Comparison of ENCODE assay signal across 21 cellular contexts in the genomic region with DNA sequence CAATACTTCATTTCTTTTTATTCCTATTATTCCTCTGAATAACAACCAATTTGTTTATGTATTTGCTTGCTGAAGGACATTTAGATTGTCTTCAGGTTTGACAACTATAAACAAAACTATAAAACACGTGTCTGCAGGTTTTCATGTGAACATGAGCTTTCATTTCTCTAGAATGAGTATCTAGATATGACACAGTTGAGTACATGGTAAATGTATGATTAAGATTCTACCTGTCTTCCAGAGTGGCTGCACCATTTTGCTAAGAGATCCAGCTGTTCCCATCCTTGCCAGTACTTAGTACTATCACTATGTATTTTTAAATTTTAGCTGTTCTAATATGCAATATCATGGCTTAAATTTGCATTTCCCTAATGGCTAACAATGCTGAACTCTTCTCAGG.
"Had no signal": no experiment of that assay in that cellular context is flagged by ENCODE, and none has a peak within 500 bp of the region (broad histone marks: within the 10 kb centered on the region; RNA-seq: fewer than 3 reads in every experiment).

No MANE protein-coding gene starts in this region.

- H3K4me3 Mint-ChIP-seq: natural killer cell treated with Interleukin-12 subunit alpha and Interleukin-12 subunit beta and Interleukin-15 and Interleukin-18, amount 100 ng/mL, for 72 hours; stimulated activated memory B cell treated with anti-CD40 and anti-IgM and Interleukin-4, amounts not matched to agents 10 μg/mL and 1 μg/mL and 100 μg/mL, for 72 hours; stimulated activated naive CD8-positive, alpha-beta T cell treated with anti-CD3 and anti-CD28 coated beads, Interleukin-15, amount 100 ng/mL, for 72 hours had no signal

- FAIRE-seq: endometrium, frontal cortex had no signal

- H3K9me3 ChIP-seq: right lobe of liver, testis, upper lobe of right lung, vagina had no signal

- H3K27ac Mint-ChIP-seq: natural killer cell treated with Interleukin-12 subunit alpha and Interleukin-12 subunit beta and Interleukin-15 and Interleukin-18, amount 100 ng/mL, for 72 hours; stimulated activated memory B cell treated with anti-CD40 and anti-IgM and Interleukin-4, amounts not matched to agents 10 μg/mL and 1 μg/mL and 100 μg/mL, for 72 hours had no signal

- DNase-seq: effector memory CD4-positive, alpha-beta T cell; heart left ventricle; hippocampal formation; left colon; left ventricle myocardium superior; mesenchymal stem cell; midbrain; psoas muscle; retina; right lobe of liver; stimulated activated CD4-positive, alpha-beta T cell treated with anti-CD3 and anti-CD28 coated beads, Interleukin-4, amount 100 ng/mL, for 1 hour; stimulated activated CD8-positive, alpha-beta memory T cell treated with anti-CD3 and anti-CD28 coated beads, Interleukin-4, amount 100 ng/mL, for 48 hours; stimulated activated naive CD8-positive, alpha-beta T cell treated with anti-CD3 and anti-CD28 coated beads, Interleukin-15, amount 100 ng/mL, for 72 hours; testis; upper lobe of right lung had no signal

- H3K27me3 Mint-ChIP-seq: natural killer cell treated with Interleukin-12 subunit alpha and Interleukin-12 subunit beta and Interleukin-15 and Interleukin-18, amount 100 ng/mL, for 72 hours; stimulated activated memory B cell treated with anti-CD40 and anti-IgM and Interleukin-4, amounts not matched to agents 10 μg/mL and 1 μg/mL and 100 μg/mL, for 72 hours; stimulated activated naive CD8-positive, alpha-beta T cell treated with anti-CD3 and anti-CD28 coated beads, Interleukin-15, amount 100 ng/mL, for 72 hours had no signal

- ATAC-seq: esophagus mucosa; heart left ventricle; left ventricle myocardium superior; natural killer cell treated with Interleukin-12 subunit alpha and Interleukin-12 subunit beta and Interleukin-15 and Interleukin-18, amount 100 ng/mL, for 72 hours; psoas muscle; right lobe of liver; stimulated activated memory B cell treated with anti-CD40 and anti-IgM and Interleukin-4, amounts not matched to agents 10 μg/mL and 1 μg/mL and 100 μg/mL, for 72 hours; stimulated activated naive CD8-positive, alpha-beta T cell treated with anti-CD3 and anti-CD28 coated beads, Interleukin-15, amount 100 ng/mL, for 72 hours; upper lobe of right lung had no signal

- H3K9me3 Mint-ChIP-seq: natural killer cell treated with Interleukin-12 subunit alpha and Interleukin-12 subunit beta and Interleukin-15 and Interleukin-18, amount 100 ng/mL, for 72 hours had no signal
